Comparison of ENCODE assay signal across 10 cellular contexts in the genomic region with DNA sequence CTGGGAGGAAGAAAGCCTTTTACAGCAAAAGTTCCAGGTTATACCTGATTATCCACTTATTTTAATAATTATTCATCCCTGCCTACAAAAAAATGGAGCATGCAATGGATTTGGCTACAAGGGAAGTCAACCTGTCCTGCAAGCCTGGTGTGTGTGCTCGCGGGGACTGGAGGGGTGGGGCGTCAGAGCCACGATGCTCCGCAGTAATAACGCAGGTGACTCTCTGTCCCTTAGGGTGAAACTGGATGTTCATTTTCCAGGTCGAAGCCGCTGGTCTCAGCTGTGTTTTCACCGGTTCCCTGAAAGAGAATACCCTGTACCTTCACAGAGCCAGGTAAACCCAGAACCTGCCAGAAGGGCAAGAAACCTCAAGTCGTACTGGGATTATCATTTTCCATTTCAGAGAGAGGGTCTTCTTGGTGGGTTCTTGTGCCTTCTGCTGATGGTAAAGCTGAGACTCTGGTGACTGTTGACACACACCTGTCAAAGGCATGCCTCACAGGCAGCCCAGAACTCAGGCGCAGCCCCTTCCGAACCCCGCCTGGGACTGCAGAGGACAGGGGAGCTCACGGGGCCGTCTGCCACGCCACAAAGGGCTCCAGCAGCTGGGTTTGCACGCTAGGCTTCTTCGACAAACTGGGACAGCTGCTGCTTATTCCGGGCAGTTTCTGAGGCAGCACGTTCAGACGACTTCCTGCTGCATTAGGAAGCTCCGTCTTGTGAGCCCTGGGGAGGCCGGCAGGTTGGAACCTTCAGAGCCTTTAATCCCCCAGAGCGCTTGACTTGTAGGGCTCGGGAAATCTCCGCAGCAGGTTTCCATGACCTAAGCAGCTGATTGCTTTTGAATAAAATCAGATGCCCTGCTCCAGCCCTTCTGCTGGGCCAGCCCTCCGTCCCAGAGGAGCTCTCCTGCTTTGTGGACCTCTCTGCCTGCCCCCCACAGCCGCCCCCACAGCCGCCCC. TPM values are rescaled to one million over a fixed set of nuclear protein-coding genes. Genes with fewer than 3 reads are reported as not detected.
DNase-seq lines count a peak whose midpoint lies in the region; ATAC-seq and TF ChIP-seq lines count a peak whose summit lies in the region.
"Had no signal": no experiment of that assay in that cellular context is flagged by ENCODE, and none has a peak within 500 bp of the region (broad histone marks: within the 10 kb centered on the region; RNA-seq: fewer than 3 reads in every experiment).

No MANE protein-coding gene starts in this region.

- no peaks in the 10 kb centered on the region for H4K20me1 ChIP-seq in smooth muscle cell (ENCODE audit: low read depth)

- H3K9me3 ChIP-seq in smooth muscle cell (replicated peaks; ENCODE audit: low read depth) = no peaks in the 10 kb centered on the region

- H3K27ac ChIP-seq in HL-60 (replicated peaks) (no peak overlapping the region), smooth muscle cell (ENCODE audit: low read depth) (no peak overlapping the region)

- 58% methylated on average over 29 of the region's 29 CpGs for WGBS in smooth muscle cell (ENCODE audit: low lambda C conversion rate)

- DNase-seq in activated CD8-positive, alpha-beta memory T cell treated with anti-CD3 and anti-CD28 coated beads for 24 hours = peak; percentile 54
- no peak for DNase-seq in activated CD8-positive, alpha-beta memory T cell treated with anti-CD3 and anti-CD28 coated beads, Interleukin-2, amount 50 U/mL, for 4 hours
- peak; percentile 36 to 71 for DNase-seq in HL-60 (ENCODE audit: low read depth in 1 of 2, low spot score in 1 of 2)
- peak; percentile 49 for DNase-seq in WTC11 (ENCODE audit: low spot score)
- DNase-seq in left kidney (ENCODE audit: low read depth, low spot score) = peak; percentile 68
- no peak for DNase-seq in smooth muscle cell (lab: John Stamatoyannopoulos, UW; ENCODE audit: unreplicated experiment)
- DNase-seq in H4 (ENCODE audit: low spot score) = no peak
- no peak for DNase-seq in NCI-H2029 (lab: John Stamatoyannopoulos, UW)

- H3K27ac Mint-ChIP-seq in WTC11 = no peak overlapping the region
- H3K27ac Mint-ChIP-seq: CD4-positive, CD25-positive, alpha-beta regulatory T cell had no signal

- H3K36me3 Mint-ChIP-seq in WTC11 = no peaks in the 10 kb centered on the region
- H3K36me3 Mint-ChIP-seq: CD4-positive, CD25-positive, alpha-beta regulatory T cell had no signal

- H3K79me2 ChIP-seq in smooth muscle cell (ENCODE audit: low read depth) = no peaks in the 10 kb centered on the region

- no peak for TF ChIP-seq CTCF in HL-60 (IDR thresholded peaks at IDR 0.05; ENCODE audit: insufficient read depth, low read length)
- TF ChIP-seq CTCF in WTC11 (IDR thresholded peaks at IDR 0.05) = no peak
- TF ChIP-seq CTCF in smooth muscle cell (IDR thresholded peaks at IDR 0.05; ENCODE audit: borderline replicate concordance, insufficient read depth, poor library complexity, severe bottlenecking) = no peak

- CTCF ChIA-PET in WTC11 (lab: Charles Lee) = interaction anchor here (0.9 to 1.5 kb wide), 4 partner anchors 19 to 344 kb away, joined by 3 to 4 read pairs (median 4); no protein-coding TSS in a partner anchor

- no peak overlapping the region for H3K4me3 ChIP-seq in HL-60 (replicated peaks; ENCODE audit: insufficient read depth, low read length)
- H3K4me3 ChIP-seq in smooth muscle cell = no peak overlapping the region

- H3K4me3 Mint-ChIP-seq in WTC11 = no peak overlapping the region
- H3K4me3 Mint-ChIP-seq: CD4-positive, CD25-positive, alpha-beta regulatory T cell had no signal

- no peaks in the 10 kb centered on the region for H3K4me1 ChIP-seq in smooth muscle cell (ENCODE audit: low read depth)

- H2AFZ ChIP-seq in smooth muscle cell (ENCODE audit: low read depth) = no peak overlapping the region

- peaks cover 6% of the 10 kb centered on the region; the same call in 1 of the 2 replicates for H3K4me1 Mint-ChIP-seq in WTC11

- H3K36me3 ChIP-seq in smooth muscle cell (ENCODE audit: low read depth) = no peaks in the 10 kb centered on the region

- POLR2A ChIA-PET in WTC11 (lab: Charles Lee) = no interaction called here

- H3K27me3 Mint-ChIP-seq in WTC11 (ENCODE audit: low read depth) = no peaks in the 10 kb centered on the region; the same call in none of the 2 replicates
- H3K27me3 Mint-ChIP-seq: CD4-positive, CD25-positive, alpha-beta regulatory T cell had no signal

- H3K27me3 ChIP-seq in HL-60 (ENCODE audit: insufficient read depth, poor library complexity, severe bottlenecking) (no peaks in the 10 kb centered on the region), smooth muscle cell (ENCODE audit: low read depth) (no peaks in the 10 kb centered on the region)

- H3K9me3 Mint-ChIP-seq in WTC11 = no peaks in the 10 kb centered on the region

- ATAC-seq in WTC11 = peak; percentile 78

- H3F3A ChIP-seq in smooth muscle cell (ENCODE audit: low read depth) = no peaks in the 10 kb centered on the region

- no peak overlapping the region for H3K9ac ChIP-seq in smooth muscle cell (ENCODE audit: low read depth)

- no peak overlapping the region for H3K4me2 ChIP-seq in smooth muscle cell

TF ChIP-seq in WTC11, 78 proteins besides CTCF, POLR2A, EP300 and RAD21:
- TF ChIP-seq OVOL2 (CRISPR knock-in tag; IDR thresholded peaks at IDR 0.05; ENCODE audit: borderline replicate concordance) = no peak
- TF ChIP-seq ZNF423 (CRISPR knock-in tag; IDR thresholded peaks at IDR 0.05) = peak; percentile 10; the same call in 1 of the 2 replicates

RNA-seq across cellular contexts. Expression of a gene that starts 58.7 kb away (rescaled TPM):
- total RNA-seq in WTC11 (2021) (0.34 to 0.62 TPM (median 0.50 TPM) in 3 replicates), smooth muscle cell (not detected in 2 replicates)
- polyA plus RNA-seq in smooth muscle cell = 0.17 and 0.34 TPM in 2 replicates
- not detected in 2 replicates for total RNA-seq in H4 (2014; rRNA removed; shearing (Covaris generic))
- total RNA-seq: CD4-positive, CD25-positive, alpha-beta regulatory T cell; SK-MEL-5 had no signal
- polyA plus RNA-seq: CD4-positive, CD25-positive, alpha-beta regulatory T cell had no signal

Comparison
In these comparisons a context has a peak if more than half of its experiments do, and no peak if none do; other contexts are left out.
1. DNase-seq: peak in activated CD8-positive, alpha-beta memory T cell treated with anti-CD3 and anti-CD28 coated beads for 24 hours (single experiment), HL-60 (2 of 2), WTC11 (single experiment) and left kidney (single experiment); none in activated CD8-positive, alpha-beta memory T cell treated with anti-CD3 and anti-CD28 coated beads, Interleukin-2, amount 50 U/mL, for 4 hours (single experiment), smooth muscle cell (single experiment), H4 (single experiment) and NCI-H2029 (single experiment).